Comparison of ENCODE assay signal across 1 cellular context in genomic region chr12:27221625-27222387, GRCh38.
TF ChIP-seq lines count a peak whose summit lies in the region.

No MANE protein-coding gene starts in this region.

TF ChIP-seq in K562, 482 proteins besides CTCF, POLR2A, EP300 and RAD21 (continued from another document):
- TF ChIP-seq CHD7 (IDR thresholded peaks at IDR 0.05; ENCODE audit: low read depth, low read length), result no peak
TF ChIP-seq in K562: peak in this region for 0.
